In genomic region chr9:135221576-135221950, GRCh38 we compare ENCODE assay signal across 17 cellular contexts.
DNase-seq lines count a peak whose midpoint lies in the region; ATAC-seq and TF ChIP-seq lines count a peak whose summit lies in the region.
"Had no signal": no experiment of that assay in that cellular context is flagged by ENCODE, and none has a peak within 500 bp of the region (broad histone marks: within the 10 kb centered on the region; RNA-seq: fewer than 3 reads in every experiment).

No MANE protein-coding gene starts in this region.

- peaks cover 38% of the 10 kb centered on the region for H3K4me1 Mint-ChIP-seq in endodermal cell
- H3K4me1 Mint-ChIP-seq: B cell had no signal

- no peaks in the 10 kb centered on the region for H3K27me3 Mint-ChIP-seq in endodermal cell (ENCODE audit: insufficient read depth)

- TF ChIP-seq EP300 in sigmoid colon (IDR thresholded peaks at IDR 0.05) = no peak

- H3K4me2 ChIP-seq in BLaER1 treated with 17β-estradiol and CSF1 and Interleukin-3, amounts not matched to agents 10 nM and 100 nM = peak overlapping the region; percentile 65 to 97 (median 79); a peak in 20 of 22 replicates

- H3K27ac ChIP-seq in BLaER1 treated with 17β-estradiol and CSF1 and Interleukin-3, amounts not matched to agents 10 nM and 100 nM = peak overlapping the region in 1 of 11 experiments; percentile 42; a peak in 1 of 22 replicates
- no peak overlapping the region for H3K27ac ChIP-seq in RWPE2 (ENCODE audit: poor library complexity, severe bottlenecking)
- H3K27ac ChIP-seq in endodermal cell (ENCODE audit: low read depth, low read length) = no peak overlapping the region
- no peak overlapping the region for H3K27ac ChIP-seq in sigmoid colon

- ATAC-seq in RWPE2 (ENCODE audit: low read depth) (no peak), HG03135 (IDR thresholded peaks at IDR 0.05; ENCODE audit: unreplicated experiment) (no peak)

- H3K4me3 Mint-ChIP-seq in endodermal cell = no peak overlapping the region
- H3K4me3 Mint-ChIP-seq: B cell had no signal

- H3K9me3 ChIP-seq in BLaER1 treated with 17β-estradiol and CSF1 and Interleukin-3, amounts not matched to agents 10 nM and 100 nM (replicated peaks in 1 of 11) = no peaks in the 10 kb centered on the region
- H3K9me3 ChIP-seq in RWPE2 (ENCODE audit: severe bottlenecking) (no peaks in the 10 kb centered on the region), endodermal cell (ENCODE audit: control insufficient read depth, low read length) (no peaks in the 10 kb centered on the region), sigmoid colon (no peaks in the 10 kb centered on the region)
- H3K9me3 ChIP-seq: MG63 had no signal

- H3K36me3 ChIP-seq in BLaER1 treated with 17β-estradiol and CSF1 and Interleukin-3, amounts not matched to agents 10 nM and 100 nM = no peaks in the 10 kb centered on the region
- H3K36me3 ChIP-seq in RWPE2 (ENCODE audit: low read depth) (no peaks in the 10 kb centered on the region), endodermal cell (ENCODE audit: control insufficient read depth, insufficient read depth, low read length) (no peaks in the 10 kb centered on the region), sigmoid colon (no peaks in the 10 kb centered on the region)
- H3K36me3 ChIP-seq: MG63 had no signal

- no peak for TF ChIP-seq POLR2A in sigmoid colon (IDR thresholded peaks at IDR 0.05)

- no peaks in the 10 kb centered on the region for H3K9me3 Mint-ChIP-seq in endodermal cell

- peaks cover 21 to 93% (median 76%) of the 10 kb centered on the region in 10 experiments for H3K4me1 ChIP-seq in BLaER1 treated with 17β-estradiol and CSF1 and Interleukin-3, amounts not matched to agents 10 nM and 100 nM
- no peaks in the 10 kb centered on the region for H3K4me1 ChIP-seq in RWPE2 (ENCODE audit: insufficient read depth, poor library complexity, severe bottlenecking)
- H3K4me1 ChIP-seq in endodermal cell (ENCODE audit: control insufficient read depth, insufficient read depth, low read length) = peaks cover 9% of the 10 kb centered on the region
- H3K4me1 ChIP-seq in sigmoid colon = peaks cover 0 to 15% (median 5%) of the 10 kb centered on the region in 4 donors

- peak; percentile 28 for DNase-seq in RWPE2 (ENCODE audit: low spot score)
- DNase-seq in endodermal cell = no peak
- DNase-seq in sigmoid colon = peak; percentile 52
- DNase-seq in NCI-H1930 (lab: John Stamatoyannopoulos, UW) = no peak
- no peak for DNase-seq in superior temporal gyrus (ENCODE audit: extremely low spot score)
- DNase-seq: Calu3, GF-D8, KBM-7, MG63, NCI-H2029 treated with DMSO at 0.1 percent for 48 hours, NCI-H446 treated with DMSO at 0.1 percent for 48 hours, NCI-H526 treated with DMSO at 0.1 percent for 48 hours, SHP77 treated with DMSO at 0.1 percent for 48 hours, SW 1271 had no signal

- peak overlapping the region; percentile 30 for H3K27ac Mint-ChIP-seq in endodermal cell
- H3K27ac Mint-ChIP-seq: B cell had no signal

- 93% methylated on average over 4 to 9 of the region's 9 CpGs for WGBS in endodermal cell (ENCODE audit: insufficient coverage in 1 of 2, insufficient read length in 1 of 2), 2 experiments
- 46 to 78% methylated on average over 9 of the region's 9 CpGs for WGBS in sigmoid colon, 2 donors

- H3K36me3 Mint-ChIP-seq in endodermal cell (ENCODE audit: low read depth) = no peaks in the 10 kb centered on the region

- intact Hi-C loops in sigmoid colon (cut with DNase I) = no loop called here

- H4K20me1 ChIP-seq in BLaER1 treated with 17β-estradiol and CSF1 and Interleukin-3, amounts not matched to agents 10 nM and 100 nM = peaks cover 0 to 16% (median 0%) of the 10 kb centered on the region in 11 experiments; a peak in 3 of 22 replicates

- H3K9ac ChIP-seq in BLaER1 treated with 17β-estradiol and CSF1 and Interleukin-3, amounts not matched to agents 10 nM and 100 nM = peak overlapping the region in 3 of 11 experiments; percentile 27 to 54 (median 46); a peak in 3 of 22 replicates
- H3K9ac ChIP-seq in endodermal cell (ENCODE audit: extremely low read depth, low read length, poor library complexity, severe bottlenecking) = no peak overlapping the region

- no peak for TF ChIP-seq CTCF in RWPE2 (IDR thresholded peaks at IDR 0.05; ENCODE audit: poor library complexity, severe bottlenecking)
- no peak for TF ChIP-seq CTCF in endodermal cell (conservative IDR thresholded peaks at IDR 0.05)
- TF ChIP-seq CTCF in sigmoid colon (IDR thresholded peaks at IDR 0.05) = no peak

- H3K4me3 ChIP-seq in BLaER1 treated with 17β-estradiol and CSF1 and Interleukin-3, amounts not matched to agents 10 nM and 100 nM = no peak overlapping the region
- no peak overlapping the region for H3K4me3 ChIP-seq in RWPE2 (ENCODE audit: severe bottlenecking)
- H3K4me3 ChIP-seq in endodermal cell (ENCODE audit: low read length) = no peak overlapping the region
- no peak overlapping the region for H3K4me3 ChIP-seq in sigmoid colon
- H3K4me3 ChIP-seq: MG63 had no signal

- no peaks in the 10 kb centered on the region for H3K27me3 ChIP-seq in BLaER1 treated with 17β-estradiol and CSF1 and Interleukin-3, amounts not matched to agents 10 nM and 100 nM
- H3K27me3 ChIP-seq in RWPE2 (ENCODE audit: insufficient read depth, poor library complexity, severe bottlenecking) (peaks cover 26% of the 10 kb centered on the region), endodermal cell (ENCODE audit: control insufficient read depth, insufficient read depth, low read length, poor library complexity, severe bottlenecking) (no peaks in the 10 kb centered on the region), sigmoid colon (peaks cover 12 to 77% (median 41%) of the 10 kb centered on the region in 3 donors)
- H3K27me3 ChIP-seq: MG63 had no signal

Comparison
In these comparisons a context has a peak if more than half of its experiments do, and no peak if none do; other contexts are left out.
1. DNase-seq: peak in RWPE2 (single experiment) and sigmoid colon (single experiment); none in endodermal cell (single experiment), NCI-H1930 (0 of 2) and superior temporal gyrus (single experiment).